In genomic region chr1:1348420-1349255, GRCh38 we compare ENCODE assay signal across 1 cellular context.
TF ChIP-seq lines count a peak whose summit lies in the region.

No MANE protein-coding gene starts in this region.

TF ChIP-seq in K562, 482 proteins besides CTCF, POLR2A, EP300 and RAD21 (continued from another document):
- TF ChIP-seq ZBTB40 (IDR thresholded peaks at IDR 0.05) (0 out of 2 replicates have a peak, but pooled peaks have one; percentile 42), ZBTB40 (CRISPR knock-in tag; IDR thresholded peaks at IDR 0.05) (no peak), GATAD2B (IDR thresholded peaks at IDR 0.05; ENCODE audit: borderline replicate concordance) (peak; percentile 89; the same call in 1 of the 2 replicates), ZNF280A (IDR thresholded peaks at IDR 0.05; ENCODE audit: low read depth, partially characterized antibody) (no peak), POLR3A (IDR thresholded peaks at IDR 0.05; ENCODE audit: borderline replicate concordance, extremely low read depth, insufficient read depth, insufficient read length) (no peak), ETS1 (conservative IDR thresholded peaks at IDR 0.05; ENCODE audit: control insufficient read depth, low read depth, low read length) (0 out of 2 replicates have a peak, but pooled peaks have one; percentile 41), STAT6 (CRISPR knock-in tag; IDR thresholded peaks at IDR 0.05) (0 out of 2 replicates have a peak, but pooled peaks have one; percentile 31), ID3 (CRISPR knock-in tag; IDR thresholded peaks at IDR 0.05) (no peak), ID3 (tag; IDR thresholded peaks at IDR 0.05) (peak; percentile 52; the same call in 1 of the 2 replicates), SRSF7 (optimal IDR thresholded peaks at IDR 0.05; ENCODE audit: low read depth, low read length) (no peak), ZFPM2 (CRISPR knock-in tag; IDR thresholded peaks at IDR 0.05) (no peak), RFX1 (IDR thresholded peaks at IDR 0.05) (no peak), FUS (optimal IDR thresholded peaks at IDR 0.05; ENCODE audit: low read depth, low read length) (no peak), CCNT2 (IDR thresholded peaks at IDR 0.05; ENCODE audit: borderline replicate concordance, extremely low read depth, insufficient read length, low read depth, low read length) (peak; percentile 20), ZNF431 (CRISPR knock-in tag; IDR thresholded peaks at IDR 0.05) (no peak), MAX (CRISPR knock-in tag; IDR thresholded peaks at IDR 0.05) (no peak), ADNP (tag; IDR thresholded peaks at IDR 0.05) (no peak), DNMT1 (IDR thresholded peaks at IDR 0.05) (no peak), TEAD1 (CRISPR knock-in tag; IDR thresholded peaks at IDR 0.05) (no peak), NR0B1 (IDR thresholded peaks at IDR 0.05; ENCODE audit: partially characterized antibody) (no peak), ZNF76 (CRISPR knock-in tag; IDR thresholded peaks at IDR 0.05; ENCODE audit: borderline replicate concordance) (no peak), ZNF707 (CRISPR knock-in tag; conservative IDR thresholded peaks at IDR 0.05) (no peak), SIN3A (IDR thresholded peaks at IDR 0.05; ENCODE audit: borderline replicate concordance in 2 of 2, control insufficient read depth in 1 of 2, low read depth in 2 of 2, low read length in 2 of 2) (peak; percentile 27 to 56; a peak in 1 of 4 replicates), GTF3C2 (IDR thresholded peaks at IDR 0.05; ENCODE audit: borderline replicate concordance, extremely low read depth, insufficient read length) (no peak), TEAD4 (IDR thresholded peaks at IDR 0.05; ENCODE audit: low read length) (no peak), TEAD4 (CRISPR knock-in tag; IDR thresholded peaks at IDR 0.05; ENCODE audit: borderline replicate concordance) (no peak)
